Comparison of ENCODE assay signal across 1 cellular context in genomic region chr13:98313023-98313937, GRCh38.
TF ChIP-seq lines count a peak whose summit lies in the region.

No MANE protein-coding gene starts in this region.

TF ChIP-seq in SK-N-SH, 30 proteins besides CTCF, POLR2A, EP300 and RAD21 (continued from another document):
- TF ChIP-seq MEF2A (IDR thresholded peaks at IDR 0.05; ENCODE audit: borderline replicate concordance, low read depth) (no peak), POLR2AphosphoS5 (IDR thresholded peaks at IDR 0.05; ENCODE audit: low read depth, low read length) (no peak), JUND (IDR thresholded peaks at IDR 0.05) (no peak), FOXM1 (IDR thresholded peaks at IDR 0.05; ENCODE audit: low read depth) (no peak), USF2 (IDR thresholded peaks at IDR 0.05; ENCODE audit: borderline replicate concordance, low read depth, low read length) (no peak), GATA2 (CRISPR knock-in tag; IDR thresholded peaks at IDR 0.05) (no peak), TEAD4 (IDR thresholded peaks at IDR 0.05; ENCODE audit: borderline replicate concordance, insufficient read depth) (no peak), MAX (IDR thresholded peaks at IDR 0.05; ENCODE audit: low read depth) (no peak), MXI1 (IDR thresholded peaks at IDR 0.05; ENCODE audit: low read depth, low read length) (no peak), FOSL2 (IDR thresholded peaks at IDR 0.05; ENCODE audit: borderline replicate concordance, low read depth) (no peak)
- TF ChIP-seq, protein P1, sequence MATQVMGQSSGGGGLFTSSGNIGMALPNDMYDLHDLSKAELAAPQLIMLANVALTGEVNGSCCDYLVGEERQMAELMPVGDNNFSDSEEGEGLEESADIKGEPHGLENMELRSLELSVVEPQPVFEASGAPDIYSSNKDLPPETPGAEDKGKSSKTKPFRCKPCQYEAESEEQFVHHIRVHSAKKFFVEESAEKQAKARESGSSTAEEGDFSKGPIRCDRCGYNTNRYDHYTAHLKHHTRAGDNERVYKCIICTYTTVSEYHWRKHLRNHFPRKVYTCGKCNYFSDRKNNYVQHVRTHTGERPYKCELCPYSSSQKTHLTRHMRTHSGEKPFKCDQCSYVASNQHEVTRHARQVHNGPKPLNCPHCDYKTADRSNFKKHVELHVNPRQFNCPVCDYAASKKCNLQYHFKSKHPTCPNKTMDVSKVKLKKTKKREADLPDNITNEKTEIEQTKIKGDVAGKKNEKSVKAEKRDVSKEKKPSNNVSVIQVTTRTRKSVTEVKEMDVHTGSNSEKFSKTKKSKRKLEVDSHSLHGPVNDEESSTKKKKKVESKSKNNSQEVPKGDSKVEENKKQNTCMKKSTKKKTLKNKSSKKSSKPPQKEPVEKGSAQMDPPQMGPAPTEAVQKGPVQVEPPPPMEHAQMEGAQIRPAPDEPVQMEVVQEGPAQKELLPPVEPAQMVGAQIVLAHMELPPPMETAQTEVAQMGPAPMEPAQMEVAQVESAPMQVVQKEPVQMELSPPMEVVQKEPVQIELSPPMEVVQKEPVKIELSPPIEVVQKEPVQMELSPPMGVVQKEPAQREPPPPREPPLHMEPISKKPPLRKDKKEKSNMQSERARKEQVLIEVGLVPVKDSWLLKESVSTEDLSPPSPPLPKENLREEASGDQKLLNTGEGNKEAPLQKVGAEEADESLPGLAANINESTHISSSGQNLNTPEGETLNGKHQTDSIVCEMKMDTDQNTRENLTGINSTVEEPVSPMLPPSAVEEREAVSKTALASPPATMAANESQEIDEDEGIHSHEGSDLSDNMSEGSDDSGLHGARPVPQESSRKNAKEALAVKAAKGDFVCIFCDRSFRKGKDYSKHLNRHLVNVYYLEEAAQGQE (IDR thresholded peaks at IDR 0.05; ENCODE audit: low read depth, low read length): no peak
